1 cellular context compared by ENCODE assay signal in the genomic region with DNA sequence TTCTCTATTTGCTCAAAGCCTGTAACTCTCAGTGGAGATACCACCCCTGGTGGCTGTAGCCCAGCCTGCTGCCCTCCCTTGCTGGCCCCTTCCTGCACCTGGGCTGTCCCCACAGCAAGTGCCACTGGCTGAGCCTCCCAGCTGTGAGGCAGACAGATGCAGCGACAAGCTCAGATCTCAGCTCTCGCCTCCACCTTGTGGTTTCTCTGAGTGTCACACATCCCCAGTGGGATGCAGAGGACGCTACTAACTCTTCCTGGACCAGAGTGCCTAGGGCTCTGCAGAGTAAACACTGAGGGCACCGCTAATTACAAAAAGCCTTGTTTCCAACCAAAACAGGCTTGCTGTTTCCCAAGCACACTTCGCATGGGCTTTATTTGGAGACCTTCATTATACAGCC.
TF ChIP-seq lines count a peak whose summit lies in the region.

No MANE protein-coding gene starts in this region.

TF ChIP-seq in IMR-90, 13 proteins besides CTCF, POLR2A, EP300 and RAD21 (continued from another document):
- TF ChIP-seq RCOR1 (IDR thresholded peaks at IDR 0.05; ENCODE audit: insufficient replicate concordance, low read length) = no peak
- TF ChIP-seq, protein P1, sequence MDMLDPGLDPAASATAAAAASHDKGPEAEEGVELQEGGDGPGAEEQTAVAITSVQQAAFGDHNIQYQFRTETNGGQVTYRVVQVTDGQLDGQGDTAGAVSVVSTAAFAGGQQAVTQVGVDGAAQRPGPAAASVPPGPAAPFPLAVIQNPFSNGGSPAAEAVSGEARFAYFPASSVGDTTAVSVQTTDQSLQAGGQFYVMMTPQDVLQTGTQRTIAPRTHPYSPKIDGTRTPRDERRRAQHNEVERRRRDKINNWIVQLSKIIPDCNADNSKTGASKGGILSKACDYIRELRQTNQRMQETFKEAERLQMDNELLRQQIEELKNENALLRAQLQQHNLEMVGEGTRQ (IDR thresholded peaks at IDR 0.05; ENCODE audit: low read depth, low read length) = no peak
- TF ChIP-seq, protein P2, sequence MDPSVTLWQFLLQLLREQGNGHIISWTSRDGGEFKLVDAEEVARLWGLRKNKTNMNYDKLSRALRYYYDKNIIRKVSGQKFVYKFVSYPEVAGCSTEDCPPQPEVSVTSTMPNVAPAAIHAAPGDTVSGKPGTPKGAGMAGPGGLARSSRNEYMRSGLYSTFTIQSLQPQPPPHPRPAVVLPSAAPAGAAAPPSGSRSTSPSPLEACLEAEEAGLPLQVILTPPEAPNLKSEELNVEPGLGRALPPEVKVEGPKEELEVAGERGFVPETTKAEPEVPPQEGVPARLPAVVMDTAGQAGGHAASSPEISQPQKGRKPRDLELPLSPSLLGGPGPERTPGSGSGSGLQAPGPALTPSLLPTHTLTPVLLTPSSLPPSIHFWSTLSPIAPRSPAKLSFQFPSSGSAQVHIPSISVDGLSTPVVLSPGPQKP (IDR thresholded peaks at IDR 0.05; ENCODE audit: borderline replicate concordance, low read depth, low read length) = no peak
- TF ChIP-seq NFE2L2 (IDR thresholded peaks at IDR 0.05; ENCODE audit: low read depth, low read length) = no peak
- no peak for TF ChIP-seq MAFK (IDR thresholded peaks at IDR 0.05; ENCODE audit: low read depth, low read length)
- TF ChIP-seq MXI1 (IDR thresholded peaks at IDR 0.05; ENCODE audit: borderline replicate concordance, low read depth, low read length) = no peak
- TF ChIP-seq FOS (IDR thresholded peaks at IDR 0.05; ENCODE audit: low read depth, low read length) = no peak
- TF ChIP-seq SMC3 (IDR thresholded peaks at IDR 0.05; ENCODE audit: low read depth, low read length) = no peak
